ENCODE assay signal across 13 cellular contexts in the genomic region with DNA sequence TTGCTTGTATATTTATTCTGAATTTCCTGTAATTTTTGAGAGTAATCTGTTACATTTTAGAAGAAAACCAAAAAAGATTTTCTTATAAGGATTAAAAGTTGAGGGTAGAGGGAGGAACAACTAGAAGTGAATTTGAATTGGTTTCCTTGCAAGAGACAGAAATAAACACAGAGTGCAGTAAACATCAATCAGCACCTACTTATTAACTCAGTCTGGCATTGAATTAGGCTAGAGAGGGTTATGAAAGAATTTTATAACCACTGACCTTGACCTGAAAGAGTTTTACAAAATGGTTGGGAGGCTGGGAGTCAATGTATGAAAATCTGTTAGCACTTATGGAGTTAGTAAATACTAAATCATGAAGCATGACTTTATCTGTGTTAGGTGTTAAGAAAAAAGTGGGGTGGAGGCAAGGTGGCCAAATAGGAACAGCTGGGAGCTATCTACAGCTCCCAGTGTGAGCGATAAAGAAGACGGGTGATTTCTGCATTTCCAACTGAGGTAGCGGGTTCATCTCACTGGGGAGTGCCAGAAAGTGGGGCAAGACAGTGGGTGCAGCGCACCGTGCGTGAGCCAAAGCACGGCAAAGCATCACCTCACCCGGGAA.
DNase-seq lines count a peak whose midpoint lies in the region; ATAC-seq and TF ChIP-seq lines count a peak whose summit lies in the region.
"Had no signal": no experiment of that assay in that cellular context is flagged by ENCODE, and none has a peak within 500 bp of the region (broad histone marks: within the 10 kb centered on the region; RNA-seq: fewer than 3 reads in every experiment).

No MANE protein-coding gene starts in this region.

- no peak overlapping the region for H3K4me3 ChIP-seq in right cardiac atrium (ENCODE audit: low read length)
- no peak overlapping the region for H3K4me3 ChIP-seq in WERI-Rb-1 (ENCODE audit: low read depth, low read length)
- H3K4me3 ChIP-seq: GM23338 had no signal

- 67% methylated on average over 8 of the region's 8 CpGs for WGBS in right cardiac atrium

- H3K9me3 ChIP-seq in right cardiac atrium (ENCODE audit: control insufficient read depth, low read length) (no peaks in the 10 kb centered on the region), WERI-Rb-1 (ENCODE audit: severe bottlenecking) (no peaks in the 10 kb centered on the region)

- DNase-seq in Right ventricle myocardium superior (no peak), left cardiac atrium (no peak), right cardiac atrium (no peak), WERI-Rb-1 (no peak), SHP77 treated with DMSO at 0.1 percent for 48 hours (lab: John Stamatoyannopoulos, UW) (no peak)
- DNase-seq: ACHN; AML-193; Caco-2; CD4-positive, alpha-beta T cell; HCEC 1CT had no signal

- no peaks in the 10 kb centered on the region for H3K27me3 ChIP-seq in right cardiac atrium (ENCODE audit: control insufficient read depth, insufficient read depth)
- H3K27me3 ChIP-seq in WERI-Rb-1 (ENCODE audit: insufficient read depth, low read depth, severe bottlenecking): no peaks in the 10 kb centered on the region

- TF ChIP-seq CTCF in WERI-Rb-1 (IDR thresholded peaks at IDR 0.05; ENCODE audit: low read depth, low read length): no peak

- H3K27ac ChIP-seq in right cardiac atrium (ENCODE audit: low read length) (peak overlapping the region; percentile 70), WERI-Rb-1 (no peak overlapping the region)
- H3K27ac ChIP-seq: C4-2B had no signal

- peaks cover 2% of the 10 kb centered on the region for H3K4me1 ChIP-seq in right cardiac atrium (ENCODE audit: control insufficient read depth, insufficient read depth, low read length)
- H3K4me1 ChIP-seq: Caco-2 had no signal

- intact Hi-C loops in Right ventricle myocardium superior (cut with DNase I) (no loop called here), left cardiac atrium (cut with DNase I) (no loop called here), right cardiac atrium (cut with DNase I) (no loop called here)

- ATAC-seq in Right ventricle myocardium superior (ENCODE audit: poor library complexity): peak; percentile 95
- peak; percentile 58 to 88 for ATAC-seq in left cardiac atrium
- peak; percentile 73 to 75 for ATAC-seq in right cardiac atrium
- no peak for ATAC-seq in GM19395 (IDR thresholded peaks at IDR 0.05; ENCODE audit: unreplicated experiment)
- ATAC-seq: GM23338 had no signal

- no peaks in the 10 kb centered on the region for H3K36me3 ChIP-seq in WERI-Rb-1
